In the genomic region with DNA sequence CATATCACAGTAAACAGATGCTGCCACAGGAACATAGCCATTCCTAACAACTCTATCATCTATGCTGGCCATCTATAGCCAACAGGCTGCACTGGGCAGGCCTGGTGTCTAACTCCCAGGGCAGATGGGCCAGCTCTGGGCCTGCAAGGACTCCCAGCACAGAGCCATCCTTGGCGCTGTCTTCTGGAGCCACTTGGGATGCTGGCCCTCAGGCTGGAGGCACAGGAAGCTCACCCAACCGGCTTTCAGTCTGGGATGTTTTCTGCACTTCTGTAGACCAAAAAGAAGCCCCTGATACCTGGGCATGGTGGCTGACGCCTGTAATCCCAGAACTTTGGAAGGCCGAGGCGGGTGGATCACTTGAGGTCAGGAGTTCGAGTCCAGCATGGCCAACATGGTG, we compare ENCODE assay signal across 29 cellular contexts. TPM values are rescaled to one million over a fixed set of nuclear protein-coding genes. Genes with fewer than 3 reads are reported as not detected.
"Had no signal": no experiment of that assay in that cellular context is flagged by ENCODE, and none has a peak within 500 bp of the region (broad histone marks: within the 10 kb centered on the region; RNA-seq: fewer than 3 reads in every experiment).

No MANE protein-coding gene starts in this region.

- H3K27ac ChIP-seq: coronary artery, epithelial cell of prostate, esophagus squamous epithelium, gastrocnemius medialis, heart right ventricle, lower lobe of right lung had no signal

- H3K4me1 ChIP-seq: esophagus squamous epithelium, gastrocnemius medialis, lower lobe of right lung had no signal

- ATAC-seq: effector memory CD8-positive, alpha-beta T cell; esophagus mucosa; gastrocnemius medialis; heart right ventricle; left colon; left lobe of liver; left ventricle myocardium superior; lower lobe of right lung; mucosa of descending colon had no signal

- DNase-seq: effector CD8-positive, alpha-beta T cell; effector memory CD8-positive, alpha-beta T cell; endodermal cell; erythroblast; esophagus squamous epithelium; foreskin fibroblast; foreskin melanocyte; gastrocnemius medialis; glutamatergic neuron; head of caudate nucleus; heart right ventricle; hippocampal formation; kidney glomerular epithelial cell; left colon; mesenchymal stem cell; naive B cell had no signal

- H3K4me3 ChIP-seq: coronary artery, esophagus squamous epithelium, gastrocnemius medialis, heart right ventricle, lower lobe of right lung, mucosa of descending colon had no signal

- H3K9me3 ChIP-seq: esophagus squamous epithelium, gastrocnemius medialis, lower lobe of right lung, mucosa of descending colon had no signal

- H3K27me3 ChIP-seq: gastrocnemius medialis had no signal

- H3K36me3 ChIP-seq: esophagus squamous epithelium, gastrocnemius medialis, heart right ventricle, lower lobe of right lung had no signal

- FAIRE-seq: colon, endometrium, islet of Langerhans, keratinocyte had no signal

RNA-seq across cellular contexts. Expression of a gene that starts 40.8 kb away (rescaled TPM):
- total RNA-seq: dermis microvascular lymphatic vessel endothelial cell, glomerular endothelial cell had no signal
- polyA plus RNA-seq: keratinocyte had no signal
